Comparison of ENCODE assay signal across 20 cellular contexts in genomic region chr16:56480776-56481467, GRCh38. TPM values are rescaled to one million over a fixed set of nuclear protein-coding genes. Genes with fewer than 3 reads are reported as not detected.
DNase-seq lines count a peak whose midpoint lies in the region; ATAC-seq and TF ChIP-seq lines count a peak whose summit lies in the region.
"Had no signal": no experiment of that assay in that cellular context is flagged by ENCODE, and none has a peak within 500 bp of the region (broad histone marks: within the 10 kb centered on the region; RNA-seq: fewer than 3 reads in every experiment).

No MANE protein-coding gene starts in this region.

- H3K9ac ChIP-seq in smooth muscle cell (ENCODE audit: low read depth) = no peak overlapping the region
- H3K9ac ChIP-seq: parathyroid adenoma had no signal

- peaks cover 5 to 12% of the 10 kb centered on the region in 2 donors for H3K36me3 Mint-ChIP-seq in activated T-cell treated with anti-CD3 and anti-CD28 coated beads, Interleukin-2, amount 50 U/mL, for 72 hours (ENCODE audit: insufficient read depth in 2 of 2)

- H3K4me3 Mint-ChIP-seq in activated T-cell treated with anti-CD3 and anti-CD28 coated beads, Interleukin-2, amount 50 U/mL, for 72 hours = no peak overlapping the region
- H3K4me3 Mint-ChIP-seq: activated CD8-positive, alpha-beta memory T cell treated with anti-CD3 and anti-CD28 coated beads, Interleukin-2, amount 10 ng/mL, durations not matched to agents 7 days and 5 days; CD8-positive, alpha-beta T cell; HFFc6; T-helper 2 cell treated with Interferon-gamma antibody and Interleukin-4, amounts not matched to agents 5 μg/mL and 100 μg/mL, for 36 hours had no signal

- H3K27ac ChIP-seq in smooth muscle cell (ENCODE audit: low read depth) = peak overlapping the region; percentile 42
- H3K27ac ChIP-seq: brain microvascular endothelial cell, parathyroid adenoma, SJSA1, upper lobe of right lung had no signal

- peak overlapping the region; percentile 65 for H3K27ac Mint-ChIP-seq in activated T-cell treated with anti-CD3 and anti-CD28 coated beads, Interleukin-2, amount 50 U/mL, for 72 hours
- H3K27ac Mint-ChIP-seq: activated CD8-positive, alpha-beta memory T cell treated with anti-CD3 and anti-CD28 coated beads, Interleukin-2, amount 10 ng/mL, durations not matched to agents 7 days and 5 days; T-helper 2 cell treated with Interferon-gamma antibody and Interleukin-4, amounts not matched to agents 5 μg/mL and 100 μg/mL, for 36 hours had no signal

- no peaks in the 10 kb centered on the region for H3K9me3 Mint-ChIP-seq in activated T-cell treated with anti-CD3 and anti-CD28 coated beads, Interleukin-2, amount 50 U/mL, for 72 hours
- H3K9me3 Mint-ChIP-seq: CD8-positive, alpha-beta T cell; HFFc6; T-helper 2 cell treated with Interferon-gamma antibody and Interleukin-4, amounts not matched to agents 5 μg/mL and 100 μg/mL, for 36 hours had no signal

- no peaks in the 10 kb centered on the region for H3K27me3 ChIP-seq in smooth muscle cell (ENCODE audit: low read depth)
- H3K27me3 ChIP-seq: brain microvascular endothelial cell, SJSA1, upper lobe of right lung had no signal

- H3K4me3 ChIP-seq in smooth muscle cell = no peak overlapping the region
- H3K4me3 ChIP-seq: SJSA1, upper lobe of right lung had no signal

- peaks cover 32% of the 10 kb centered on the region for H3F3A ChIP-seq in smooth muscle cell (ENCODE audit: low read depth)

- no peaks in the 10 kb centered on the region for H3K9me3 ChIP-seq in smooth muscle cell (replicated peaks; ENCODE audit: low read depth)
- H3K9me3 ChIP-seq: SJSA1, upper lobe of right lung had no signal

- H3K36me3 ChIP-seq in smooth muscle cell (ENCODE audit: low read depth) = peaks cover 13% of the 10 kb centered on the region

- H3K4me2 ChIP-seq in smooth muscle cell = peak overlapping the region; percentile 29

- no peak for TF ChIP-seq CTCF in smooth muscle cell (IDR thresholded peaks at IDR 0.05; ENCODE audit: borderline replicate concordance, insufficient read depth, poor library complexity, severe bottlenecking)

- no peak overlapping the region for H2AFZ ChIP-seq in smooth muscle cell (ENCODE audit: low read depth)
- H2AFZ ChIP-seq: parathyroid adenoma had no signal

- H3K79me2 ChIP-seq in smooth muscle cell (ENCODE audit: low read depth) = no peaks in the 10 kb centered on the region
- H3K79me2 ChIP-seq: parathyroid adenoma had no signal

- H3K4me1 Mint-ChIP-seq in activated T-cell treated with anti-CD3 and anti-CD28 coated beads, Interleukin-2, amount 50 U/mL, for 72 hours (ENCODE audit: low read depth) = peaks cover 23% of the 10 kb centered on the region

- DNase-seq in activated T-cell treated with anti-CD3 and anti-CD28 coated beads, Interleukin-2, amount 50 U/mL, for 72 hours = no peak
- DNase-seq in activated T-cell treated with anti-CD3 and anti-CD28 coated beads for 4 hours (no peak), NCI-H524 treated with DMSO at 0.1 percent for 48 hours (lab: John Stamatoyannopoulos, UW) (peak; percentile 97), fibroblast of peridontal ligament (ENCODE audit: extremely low read depth) (peak; percentile 3), smooth muscle cell (lab: John Stamatoyannopoulos, UW; ENCODE audit: unreplicated experiment) (no peak), NCI-H446 treated with DMSO at 0.1 percent for 48 hours (lab: John Stamatoyannopoulos, UW) (no peak), posterior cingulate gyrus (no peak)
- DNase-seq: activated CD4-positive, CD25-positive, alpha-beta regulatory T cell; activated CD8-positive, alpha-beta memory T cell treated with anti-CD3 and anti-CD28 coated beads, Interleukin-2, amount 10 ng/mL, durations not matched to agents 7 days and 5 days; activated naive CD4-positive, alpha-beta T cell; CD8-positive, alpha-beta T cell; HFFc6; NCI-H187; stimulated activated naive CD4-positive, alpha-beta T cell treated with Interleukin-2 at 50 U/mL for 16 hours; upper lobe of right lung had no signal

- ATAC-seq in activated T-cell treated with anti-CD3 and anti-CD28 coated beads, Interleukin-2, amount 50 U/mL, for 72 hours (replicated peaks in 1 of 2) = no peak
- ATAC-seq in HG03469 (IDR thresholded peaks at IDR 0.05; ENCODE audit: unreplicated experiment) = no peak
- ATAC-seq: activated CD8-positive, alpha-beta memory T cell treated with anti-CD3 and anti-CD28 coated beads, Interleukin-2, amount 10 ng/mL, durations not matched to agents 7 days and 5 days; CD8-positive, alpha-beta T cell; upper lobe of right lung had no signal

- H3K27me3 Mint-ChIP-seq in activated T-cell treated with anti-CD3 and anti-CD28 coated beads, Interleukin-2, amount 50 U/mL, for 72 hours (ENCODE audit: low read depth) = no peaks in the 10 kb centered on the region
- H3K27me3 Mint-ChIP-seq: activated CD8-positive, alpha-beta memory T cell treated with anti-CD3 and anti-CD28 coated beads, Interleukin-2, amount 10 ng/mL, durations not matched to agents 7 days and 5 days had no signal

- H3K4me1 ChIP-seq in smooth muscle cell (ENCODE audit: low read depth) = peaks cover 5% of the 10 kb centered on the region
- H3K4me1 ChIP-seq: parathyroid adenoma, upper lobe of right lung had no signal

- intact Hi-C loops in posterior cingulate gyrus (cut with DNase I) = no loop called here

- 31% methylated on average over 7 of the region's 7 CpGs for WGBS in smooth muscle cell (ENCODE audit: low lambda C conversion rate)

- H4K20me1 ChIP-seq in smooth muscle cell (ENCODE audit: low read depth) = peaks cover 19% of the 10 kb centered on the region

RNA-seq across cellular contexts. Expression of gene OGFOD1, which starts 29.6 kb away (rescaled TPM):
- total RNA-seq in activated T-cell treated with anti-CD3 and anti-CD28 coated beads, Interleukin-2, amount 50 U/mL, for 72 hours = 10 to 100 TPM; 62.6 to 66.1 TPM
- total RNA-seq in smooth muscle cell = 56.7 and 107 TPM in 2 replicates
- polyA plus RNA-seq in smooth muscle cell = 55.8 and 68.7 TPM in 2 replicates

RNA-seq across cellular contexts. Expression of gene NUDT21, which starts 29.8 kb away (rescaled TPM):
- total RNA-seq in activated T-cell treated with anti-CD3 and anti-CD28 coated beads, Interleukin-2, amount 50 U/mL, for 72 hours = 100 to 1,000 TPM; 304 to 350 TPM
- 101 and 119 TPM in 2 replicates for total RNA-seq in smooth muscle cell
- polyA plus RNA-seq in smooth muscle cell = 44.4 and 55.5 TPM in 2 replicates

RNA-seq across cellular contexts. Expression of gene BBS2, which starts 38.9 kb away (rescaled TPM):
- total RNA-seq in activated T-cell treated with anti-CD3 and anti-CD28 coated beads, Interleukin-2, amount 50 U/mL, for 72 hours = 10 to 100 TPM; 25.7 to 27.6 TPM
- 33.2 and 43.4 TPM in 2 replicates for total RNA-seq in smooth muscle cell
- 20.4 and 32.7 TPM in 2 replicates for polyA plus RNA-seq in smooth muscle cell

RNA-seq across cellular contexts. Expression of gene AMFR, which starts 55.6 kb away (rescaled TPM):
- total RNA-seq in activated T-cell treated with anti-CD3 and anti-CD28 coated beads, Interleukin-2, amount 50 U/mL, for 72 hours = 10 to 100 TPM; 70.1 to 75.0 TPM
- 60.6 and 76.6 TPM in 2 replicates for total RNA-seq in smooth muscle cell
- 45.2 and 49.1 TPM in 2 replicates for polyA plus RNA-seq in smooth muscle cell

Comparison
In these comparisons a context has a peak if more than half of its experiments do, and no peak if none do; other contexts are left out.
1. DNase-seq: peak in NCI-H524 treated with DMSO at 0.1 percent for 48 hours (single experiment) and fibroblast of peridontal ligament (single experiment); none in activated T-cell treated with anti-CD3 and anti-CD28 coated beads, Interleukin-2, amount 50 U/mL, for 72 hours (0 of 2), activated T-cell treated with anti-CD3 and anti-CD28 coated beads for 4 hours (single experiment), smooth muscle cell (single experiment), NCI-H446 treated with DMSO at 0.1 percent for 48 hours (single experiment) and posterior cingulate gyrus (0 of 10).